In genomic region chr11:2580444-2581050, GRCh38 we compare ENCODE assay signal across 19 cellular contexts.
DNase-seq lines count a peak whose midpoint lies in the region; ATAC-seq and TF ChIP-seq lines count a peak whose summit lies in the region.
"Had no signal": no experiment of that assay in that cellular context is flagged by ENCODE, and none has a peak within 500 bp of the region (broad histone marks: within the 10 kb centered on the region; RNA-seq: fewer than 3 reads in every experiment).

No MANE protein-coding gene starts in this region.

- H3K56ac ChIP-seq in H9 (ENCODE audit: insufficient read length, low read depth, low read length): no peak overlapping the region

- H3K27me3 ChIP-seq in H9 (ENCODE audit: insufficient read depth, low read length) (peaks cover 6% of the 10 kb centered on the region; the same call in 1 of the 2 replicates), right cardiac atrium (ENCODE audit: control insufficient read depth, insufficient read depth) (no peaks in the 10 kb centered on the region)
- H3K27me3 ChIP-seq: breast epithelium, gastrocnemius medialis, SJCRH30 had no signal

- H3K27ac Mint-ChIP-seq in H9: no peak overlapping the region; a peak in 1 of 7 replicates
- H3K27ac Mint-ChIP-seq in progenitor cell of endocrine pancreas: no peak overlapping the region
- H3K27ac Mint-ChIP-seq: CD8-positive, alpha-beta memory T cell had no signal

- H3K4ac ChIP-seq in H9 (ENCODE audit: low read depth, low read length): no peak overlapping the region

- H3K18ac ChIP-seq in H9 (ENCODE audit: insufficient read length, low read depth, low read length): no peak overlapping the region

- no peak overlapping the region for H4K91ac ChIP-seq in H9 (ENCODE audit: insufficient read length, low read depth, low read length)

- no peaks in the 10 kb centered on the region for H3K79me1 ChIP-seq in H9 (ENCODE audit: insufficient read depth, low read depth, low read length, poor library complexity, severe bottlenecking)

- no peak overlapping the region for H3K4me2 ChIP-seq in H9 (ENCODE audit: insufficient read depth, insufficient read length, low read length)

- H2BK20ac ChIP-seq in H9 (ENCODE audit: low read depth, low read length, poor library complexity, severe bottlenecking): no peak overlapping the region

- no peak overlapping the region for H4K8ac ChIP-seq in H9 (replicated peaks; ENCODE audit: insufficient read length, low read depth, low read length)

- H3K27ac ChIP-seq in H9 (ENCODE audit: insufficient read length, low read depth, low read length): no peak overlapping the region
- no peak overlapping the region for H3K27ac ChIP-seq in right cardiac atrium (ENCODE audit: low read length)
- H3K27ac ChIP-seq: breast epithelium, gastrocnemius medialis, SJCRH30, skin epidermis, VCaP had no signal

- H4K20me1 ChIP-seq in H9 (ENCODE audit: control insufficient read depth, insufficient read depth, insufficient read length): no peaks in the 10 kb centered on the region

- H3T11ph ChIP-seq in H9 (ENCODE audit: low read length): no peak overlapping the region

- H3K9me3 ChIP-seq in H9 (ENCODE audit: control insufficient read depth, low read depth, low read length) (no peaks in the 10 kb centered on the region), right cardiac atrium (ENCODE audit: control insufficient read depth, low read length) (no peaks in the 10 kb centered on the region)
- H3K9me3 ChIP-seq: breast epithelium, gastrocnemius medialis, SJCRH30 had no signal

- H2BK12ac ChIP-seq in H9 (ENCODE audit: insufficient read length, low read depth, low read length): no peak overlapping the region

- no peak for ATAC-seq in right cardiac atrium
- ATAC-seq in esophagus mucosa: no peak
- ATAC-seq in HG03432 (IDR thresholded peaks at IDR 0.05; ENCODE audit: unreplicated experiment): no peak
- ATAC-seq: gastrocnemius medialis had no signal

- H3K4me1 Mint-ChIP-seq in H9 (peaks cover 2 to 7% of the 10 kb centered on the region in 2 experiments; a peak in 2 of 4 replicates), progenitor cell of endocrine pancreas (ENCODE audit: low read depth) (no peaks in the 10 kb centered on the region)
- H3K4me1 Mint-ChIP-seq: CD8-positive, alpha-beta memory T cell had no signal

- no peak overlapping the region for H3K4me3 ChIP-seq in right cardiac atrium (ENCODE audit: low read length)
- H3K4me3 ChIP-seq: breast epithelium, gastrocnemius medialis, SJCRH30, skin epidermis had no signal

- no peak overlapping the region for H2AFZ ChIP-seq in H9 (ENCODE audit: low read length)

- no peak overlapping the region for H2BK5ac ChIP-seq in H9 (ENCODE audit: insufficient read length, low read length)

- H4K5ac ChIP-seq in H9 (ENCODE audit: insufficient read length, low read depth, low read length): no peak overlapping the region

- H3K9me3 Mint-ChIP-seq in H9 (no peaks in the 10 kb centered on the region), progenitor cell of endocrine pancreas (ENCODE audit: low read depth) (no peaks in the 10 kb centered on the region)
- H3K9me3 Mint-ChIP-seq: CD8-positive, alpha-beta memory T cell had no signal

- 100% methylated on average over 1 of the region's 18 CpGs for WGBS in H9 (ENCODE audit: extremely low coverage, insufficient read length, low lambda C conversion rate)
- WGBS in right cardiac atrium: 74% methylated on average over 18 of the region's 18 CpGs

- H3K4me1 ChIP-seq in H9 (ENCODE audit: insufficient read depth, low read length) (no peaks in the 10 kb centered on the region), right cardiac atrium (ENCODE audit: control insufficient read depth, insufficient read depth, low read length) (no peaks in the 10 kb centered on the region)
- H3K4me1 ChIP-seq: breast epithelium, gastrocnemius medialis had no signal

- no peak overlapping the region for H3K9ac ChIP-seq in H9 (ENCODE audit: extremely low read depth, insufficient read length, low read length)

- H3K79me2 ChIP-seq in H9 (ENCODE audit: insufficient read depth, low read length): no peaks in the 10 kb centered on the region

- peaks cover 61% of the 10 kb centered on the region for H3K27me3 Mint-ChIP-seq in H9 (ENCODE audit: low read depth)
- H3K27me3 Mint-ChIP-seq in progenitor cell of endocrine pancreas: peaks cover 33% of the 10 kb centered on the region
- H3K27me3 Mint-ChIP-seq: CD8-positive, alpha-beta memory T cell had no signal

- no peak overlapping the region for H3K14ac ChIP-seq in H9 (ENCODE audit: insufficient read depth, low read length)

- H3K23ac ChIP-seq in H9 (ENCODE audit: insufficient read length, low read depth, low read length): no peak overlapping the region

- no peaks in the 10 kb centered on the region for H3K23me2 ChIP-seq in H9 (ENCODE audit: insufficient read length, low read depth, low read length, poor library complexity, severe bottlenecking)

- H2BK15ac ChIP-seq in H9 (ENCODE audit: low read depth, low read length): no peak overlapping the region

- H3K4me3 Mint-ChIP-seq in H9: no peak overlapping the region
- no peak overlapping the region for H3K4me3 Mint-ChIP-seq in progenitor cell of endocrine pancreas (ENCODE audit: low read depth)
- H3K4me3 Mint-ChIP-seq: CD8-positive, alpha-beta memory T cell had no signal

- intact Hi-C loops in right cardiac atrium (cut with DNase I): no loop called here

- H2AK5ac ChIP-seq in H9 (ENCODE audit: insufficient read length, low read length): no peak overlapping the region

- TF ChIP-seq CTCF in H9 (conservative IDR thresholded peaks at IDR 0.05) (no peak), progenitor cell of endocrine pancreas (IDR thresholded peaks at IDR 0.05; ENCODE audit: unreplicated experiment) (no peak)

- H2BK120ac ChIP-seq in H9 (ENCODE audit: low read depth, low read length, poor library complexity, severe bottlenecking): no peak overlapping the region

- H3K36me3 Mint-ChIP-seq in H9 (ENCODE audit: insufficient read depth in 1 of 3, low read depth in 3 of 3) (no peaks in the 10 kb centered on the region), progenitor cell of endocrine pancreas (ENCODE audit: insufficient read depth) (no peaks in the 10 kb centered on the region)
- H3K36me3 Mint-ChIP-seq: CD8-positive, alpha-beta memory T cell had no signal

- DNase-seq in H9 (peak; percentile 19), right cardiac atrium (peak; percentile 5 to 43 (median 42)), progenitor cell of endocrine pancreas (ENCODE audit: low spot score, unreplicated experiment) (peak; percentile 8), NCI-H748 treated with DMSO at 0.1 percent for 48 hours (lab: John Stamatoyannopoulos, UW) (no peak), NCI-H82 (lab: John Stamatoyannopoulos, UW) (no peak)
- peak; percentile 48 for DNase-seq in activated CD8-positive, alpha-beta memory T cell treated with anti-CD3 and anti-CD28 coated beads for 24 hours
- DNase-seq: GF-D8, Kasumi-1, NCI-H187, NCI-H774, substantia nigra had no signal

Comparison
In these comparisons a context has a peak if more than half of its experiments do, and no peak if none do; other contexts are left out.
1. DNase-seq: peak in H9 (single experiment), activated CD8-positive, alpha-beta memory T cell treated with anti-CD3 and anti-CD28 coated beads for 24 hours (single experiment), right cardiac atrium (3 of 3) and progenitor cell of endocrine pancreas (single experiment); none in NCI-H748 treated with DMSO at 0.1 percent for 48 hours (single experiment) and NCI-H82 (single experiment).